ENCODE assay signal across 19 cellular contexts in genomic region chr10:74955796-74956195, GRCh38.
"Had no signal": no experiment of that assay in that cellular context is flagged by ENCODE, and none has a peak within 500 bp of the region (broad histone marks: within the 10 kb centered on the region; RNA-seq: fewer than 3 reads in every experiment).

No MANE protein-coding gene starts in this region.

- H3K4me3 ChIP-seq: body of pancreas, gastrocnemius medialis, heart left ventricle, thoracic aorta, upper lobe of right lung had no signal

- ATAC-seq: activated CD4-positive, alpha-beta T cell treated with anti-CD3 and anti-CD28 coated beads for 36 hours; body of pancreas; gastrocnemius medialis; heart left ventricle; natural killer cell treated with Interleukin-12 subunit alpha and Interleukin-12 subunit beta and Interleukin-15 and Interleukin-18, amount 100 ng/mL, for 72 hours; stimulated activated effector memory CD8-positive, alpha-beta T cell treated with anti-CD3 and anti-CD28 coated beads, Interleukin-12 subunit alpha, Interleukin-12 subunit beta, amount 100 ng/mL, for 72 hours; upper lobe of right lung had no signal

- H3K27ac ChIP-seq: body of pancreas, epithelial cell of prostate, gastrocnemius medialis, heart left ventricle, thoracic aorta, upper lobe of right lung had no signal

- DNase-seq: activated CD4-positive, alpha-beta memory T cell treated with anti-CD3 and anti-CD28 coated beads, Interleukin-2, amount 10 ng/mL, durations not matched to agents 7 days and 5 days; activated CD4-positive, alpha-beta T cell treated with anti-CD3 and anti-CD28 coated beads for 36 hours; activated effector memory CD4-positive, alpha-beta T cell treated with Interleukin-2 at 50 U/mL for 16 hours; activated T-cell treated with anti-CD3 and anti-CD28 coated beads, Interleukin-2, amount 50 U/mL, for 24 hours; amygdala; body of pancreas; cerebellar nuclear complex; effector memory CD4-positive, alpha-beta T cell; gastrocnemius medialis; heart left ventricle; immature natural killer cell; mesenchymal stem cell; stimulated activated CD4-positive, alpha-beta T cell treated with anti-CD3 and anti-CD28 coated beads, Interleukin-12 subunit alpha, Interleukin-12 subunit beta, amount 100 ng/mL, for 4 hours; T-helper 9 cell; upper lobe of right lung had no signal

- H3K36me3 ChIP-seq: gastrocnemius medialis, thoracic aorta, upper lobe of right lung had no signal

- H3K9me3 ChIP-seq: body of pancreas, gastrocnemius medialis, heart left ventricle, thoracic aorta, upper lobe of right lung had no signal

- H3K27me3 ChIP-seq: body of pancreas, gastrocnemius medialis, heart left ventricle, upper lobe of right lung had no signal
